Comparison of ENCODE assay signal across 22 cellular contexts in the genomic region with DNA sequence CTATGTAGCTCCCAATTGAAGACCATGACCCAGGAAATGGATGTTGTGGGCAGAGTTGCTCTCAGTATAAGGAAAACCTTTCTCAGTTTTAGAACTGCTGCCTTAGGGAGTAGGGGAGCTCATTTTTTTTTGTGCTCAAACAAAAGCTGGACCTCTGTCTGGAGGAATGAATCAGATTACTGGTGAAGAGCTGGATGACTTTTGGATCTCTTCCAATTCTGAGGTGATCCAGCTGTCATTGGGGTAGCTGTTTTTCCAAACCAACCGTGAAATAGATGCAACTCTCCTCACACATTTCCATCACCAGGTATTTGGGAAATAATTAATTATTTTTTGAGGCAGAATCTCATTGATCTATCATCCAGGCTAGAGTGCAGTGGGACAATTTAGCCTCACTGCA.
"Had no signal": no experiment of that assay in that cellular context is flagged by ENCODE, and none has a peak within 500 bp of the region (broad histone marks: within the 10 kb centered on the region; RNA-seq: fewer than 3 reads in every experiment).

No MANE protein-coding gene starts in this region.

- H3K27ac ChIP-seq: colonic mucosa, dorsolateral prefrontal cortex, gastrocnemius medialis, pancreas, psoas muscle, right atrium auricular region, thyroid gland, VCaP had no signal

- H3K27me3 ChIP-seq: colonic mucosa, dorsolateral prefrontal cortex, gastrocnemius medialis, pancreas, right atrium auricular region, thyroid gland had no signal

- H3K36me3 ChIP-seq: colonic mucosa, gastrocnemius medialis, pancreas, right atrium auricular region, thyroid gland had no signal

- FAIRE-seq: bronchial epithelial cell, endothelial cell of umbilical vein, pancreas had no signal

- H3K4me1 ChIP-seq: colonic mucosa, gastrocnemius medialis, pancreas, psoas muscle, right atrium auricular region, thyroid gland had no signal

- DNase-seq: activated CD4-positive, alpha-beta T cell treated with anti-CD3 and anti-CD28 coated beads, Interleukin-2, amount 10 ng/mL, durations not matched to agents 24 days and 14 days; activated CD8-positive, alpha-beta memory T cell treated with anti-CD3 and anti-CD28 coated beads, Interleukin-2, amount 10 ng/mL, durations not matched to agents 7 days and 5 days; activated CD8-positive, alpha-beta T cell treated with anti-CD3 and anti-CD28 coated beads for 36 hours; activated effector memory CD4-positive, alpha-beta T cell treated with anti-CD3 and anti-CD28 coated beads, Interleukin-2, amount 50 U/mL, for 16 hours; activated naive CD4-positive, alpha-beta T cell treated with anti-CD3 and anti-CD28 coated beads, Interleukin-2, amount 10 ng/mL, durations not matched to agents 7 days and 5 days; activated T-cell treated with anti-CD3 and anti-CD28 coated beads for 4 hours; colonic mucosa; dorsolateral prefrontal cortex; effector memory CD8-positive, alpha-beta T cell; gastrocnemius medialis; left cardiac atrium; nephron progenitor cell; pancreas; psoas muscle; stimulated activated CD4-positive, alpha-beta T cell treated with anti-CD3 and anti-CD28 coated beads, Interleukin-12 subunit alpha, Interleukin-12 subunit beta, amount 100 ng/mL, for 4 hours; stimulated activated CD4-positive, alpha-beta T cell treated with anti-CD3 and anti-CD28 coated beads, Interleukin-4, amount 100 ng/mL, for 4 hours; substantia nigra; thyroid gland had no signal

- H3K9me3 ChIP-seq: colonic mucosa, gastrocnemius medialis, pancreas, psoas muscle, right atrium auricular region, thyroid gland had no signal

- H3K4me3 ChIP-seq: colonic mucosa, dorsolateral prefrontal cortex, gastrocnemius medialis, pancreas, psoas muscle, right atrium auricular region, thyroid gland had no signal
